In genomic region chr4:120765271-120765985, GRCh38 we compare ENCODE assay signal across 12 cellular contexts.
DNase-seq lines count a peak whose midpoint lies in the region; ATAC-seq and TF ChIP-seq lines count a peak whose summit lies in the region.
"Had no signal": no experiment of that assay in that cellular context is flagged by ENCODE, and none has a peak within 500 bp of the region (broad histone marks: within the 10 kb centered on the region; RNA-seq: fewer than 3 reads in every experiment).

No MANE protein-coding gene starts in this region.

- POLR2A ChIA-PET in OCI-LY7 (lab: Charles Lee), result interaction anchor here (0.6 to 10.7 kb wide), 22 partner anchors 8 to 700 kb away, joined by 3 to 161 read pairs (median 5); no protein-coding TSS in a partner anchor

- peaks cover 31% of the 10 kb centered on the region for H3K4me1 ChIP-seq in OCI-LY7 (ENCODE audit: insufficient read depth, low read length, poor library complexity, severe bottlenecking)
- no peaks in the 10 kb centered on the region for H3K4me1 ChIP-seq in left lung
- H3K4me1 ChIP-seq: right lobe of liver, suprapubic skin had no signal

- TF ChIP-seq CTCF in OCI-LY7 (conservative IDR thresholded peaks at IDR 0.05; ENCODE audit: low read length) (no peak), left lung (IDR thresholded peaks at IDR 0.05) (no peak)

- H3K79me2 ChIP-seq in OCI-LY7 (ENCODE audit: insufficient read depth, low read depth, low read length), result no peaks in the 10 kb centered on the region

- peak overlapping the region; percentile 90 for H2AFZ ChIP-seq in OCI-LY7 (ENCODE audit: low read length)

- DNase-seq in SIG-M5 treated with dmso at 0.1 percent for 504 hours (lab: John Stamatoyannopoulos, UW; ENCODE audit: unreplicated experiment) (peak; percentile 4), SIG-M5 (lab: John Stamatoyannopoulos, UW) (no peak), OCI-LY7 (ENCODE audit: low spot score) (peak; percentile 70), DMS 273 (lab: John Stamatoyannopoulos, UW; ENCODE audit: unreplicated experiment) (no peak), OCI-M1 (lab: John Stamatoyannopoulos, UW) (no peak), left lung (no peak)
- DNase-seq: activated naive CD8-positive, alpha-beta T cell treated with anti-CD3 and anti-CD28 coated beads, Interleukin-2, amount 10 ng/mL, durations not matched to agents 7 days and 5 days; NCI-H446 treated with DMSO at 0.1 percent for 48 hours; right lobe of liver had no signal

- BruUV-seq in OCI-LY7 (replicated peaks; lab: Mats Ljungman, UMichigan), result no TSS peak

- ATAC-seq in HG02759 (IDR thresholded peaks at IDR 0.05; ENCODE audit: unreplicated experiment), result peak; percentile 70
- ATAC-seq in GM19455 (IDR thresholded peaks at IDR 0.05; ENCODE audit: unreplicated experiment), result no peak
- ATAC-seq in left lung, result no peak
- ATAC-seq: right lobe of liver had no signal

- H3K4me2 ChIP-seq in OCI-LY7 (ENCODE audit: low read length), result peak overlapping the region; percentile 56

- peaks cover 3% of the 10 kb centered on the region; the same call in 1 of the 2 replicates for H3K36me3 ChIP-seq in OCI-LY7 (ENCODE audit: insufficient read depth, low read length)
- H3K36me3 ChIP-seq in left lung, result no peaks in the 10 kb centered on the region
- H3K36me3 ChIP-seq: right lobe of liver, suprapubic skin had no signal

- no peaks in the 10 kb centered on the region for H4K20me1 ChIP-seq in OCI-LY7 (ENCODE audit: insufficient read depth, low read length)

- H3K9me2 ChIP-seq in OCI-LY7 (ENCODE audit: insufficient read depth, low read length), result no peaks in the 10 kb centered on the region

- CTCF ChIA-PET in OCI-LY7 (lab: Charles Lee; ENCODE audit: unreplicated experiment), result interaction anchor here (0.9 to 2.1 kb wide), 6 partner anchors 8 to 48 kb away, joined by 4 to 14 read pairs (median 8); no protein-coding TSS in a partner anchor

- intact Hi-C loops in OCI-LY7 (cut with micrococcal nuclease; ENCODE audit: unreplicated experiment), result loop anchor here (1.0 to 10.0 kb wide), 2 partner anchors 43 to 631 kb away; no protein-coding TSS in a partner anchor
- intact Hi-C loops in left lung (cut with DNase I), result no loop called here

- peak overlapping the region; percentile 83 for H3K27ac ChIP-seq in OCI-LY7 (ENCODE audit: low read depth, low read length, poor library complexity, severe bottlenecking)
- no peak overlapping the region for H3K27ac ChIP-seq in left lung
- H3K27ac ChIP-seq: right lobe of liver, suprapubic skin had no signal

- H3K27me3 ChIP-seq in left lung, result no peaks in the 10 kb centered on the region
- H3K27me3 ChIP-seq: right lobe of liver, suprapubic skin had no signal

- H3K9me3 ChIP-seq in OCI-LY7 (ENCODE audit: low read length) (peaks cover 30% of the 10 kb centered on the region), left lung (no peaks in the 10 kb centered on the region)
- H3K9me3 ChIP-seq: right lobe of liver, suprapubic skin had no signal

- H3K4me3 ChIP-seq in OCI-LY7 (ENCODE audit: low read depth, low read length, poor library complexity, severe bottlenecking), result peak overlapping the region; percentile 29
- H3K4me3 ChIP-seq in left lung, result no peak overlapping the region
- H3K4me3 ChIP-seq: right lobe of liver, suprapubic skin had no signal

Comparison
In these comparisons a context has a peak if more than half of its experiments do, and no peak if none do; other contexts are left out.
1. DNase-seq: peak in SIG-M5 treated with dmso at 0.1 percent for 504 hours (single experiment) and OCI-LY7 (single experiment); none in SIG-M5 (single experiment), DMS 273 (single experiment), OCI-M1 (single experiment) and left lung (0 of 2).